ENCODE assay signal across 12 cellular contexts in the genomic region with DNA sequence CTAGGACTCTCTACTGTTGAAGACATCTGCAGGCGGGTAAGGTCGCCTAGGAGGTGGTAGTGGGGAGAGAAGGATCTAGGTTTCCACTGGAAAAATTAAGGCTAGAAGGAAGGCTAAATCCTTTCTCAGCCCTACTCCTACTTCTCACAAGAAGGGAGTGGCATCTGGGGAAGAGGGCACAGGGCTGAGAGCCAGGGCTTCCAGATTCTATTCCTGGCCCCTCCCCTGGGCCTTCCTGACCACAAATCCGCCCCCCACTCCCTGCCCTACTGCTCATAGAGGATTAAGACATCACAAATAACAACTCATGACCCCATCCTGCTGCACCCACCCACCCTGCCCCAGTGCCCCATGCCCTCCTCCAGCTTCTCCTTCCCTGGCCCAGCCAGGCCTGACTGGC. TPM values are rescaled to one million over a fixed set of nuclear protein-coding genes. Genes with fewer than 3 reads are reported as not detected.
A peak's percentile ranks its signal among the peaks of the same experiment; 100 is the strongest.
DNase-seq lines count a peak whose midpoint lies in the region; ATAC-seq, FAIRE-seq and TF ChIP-seq lines count a peak whose summit lies in the region.
"Had no signal": no experiment of that assay in that cellular context is flagged by ENCODE, and none has a peak within 500 bp of the region (broad histone marks: within the 10 kb centered on the region; RNA-seq: fewer than 3 reads in every experiment).

No MANE protein-coding gene starts in this region.

- H3K4me3 ChIP-seq in bronchial epithelial cell (ENCODE audit: low read depth, low read length) (peak overlapping the region; percentile 83), lung (peak overlapping the region; percentile 23), thyroid gland (replicated peaks in 1 of 3) (peak overlapping the region in 1 of 3 donors; percentile 60)

- peaks cover 12% of the 10 kb centered on the region for H3K36me3 ChIP-seq in bronchial epithelial cell (ENCODE audit: control insufficient read depth, insufficient read depth, low read length)
- H3K36me3 ChIP-seq in lung (ENCODE audit: control insufficient read depth in 2 of 2, insufficient read depth in 2 of 2, low read length in 2 of 2), result peaks cover 0 to 13% of the 10 kb centered on the region in 2 donors
- peaks cover 0 to 10% of the 10 kb centered on the region in 2 donors for H3K36me3 ChIP-seq in thyroid gland

- H3K27me3 Mint-ChIP-seq in natural killer cell (ENCODE audit: low read depth in 2 of 2), result peaks cover 20 to 24% of the 10 kb centered on the region in 2 donors

- H3K27me3 ChIP-seq in bronchial epithelial cell (ENCODE audit: control insufficient read depth, insufficient read depth, low read length), result no peaks in the 10 kb centered on the region
- H3K27me3 ChIP-seq in lung (ENCODE audit: control insufficient read depth, insufficient read depth), result no peaks in the 10 kb centered on the region
- H3K27me3 ChIP-seq in thyroid gland, result no peaks in the 10 kb centered on the region

- DNase-seq in SIG-M5 treated with dmso at 0.1 percent for 504 hours (lab: John Stamatoyannopoulos, UW; ENCODE audit: unreplicated experiment) (peak; percentile 22), SIG-M5 (lab: John Stamatoyannopoulos, UW) (no peak), bronchial epithelial cell (ENCODE audit: low read depth) (peak; percentile 76), lung (ENCODE audit: low spot score) (no peak), thyroid gland (no peak), ecto neural progenitor cell (ENCODE audit: low spot score) (no peak), erythroblast (lab: John Stamatoyannopoulos, UW) (no peak), natural killer cell (no peak)
- DNase-seq: 8988T; activated CD8-positive, alpha-beta memory T cell treated with anti-CD3 and anti-CD28 coated beads, Interleukin-2, amount 50 U/mL, for 4 hours; effector CD8-positive, alpha-beta T cell had no signal

- H3K27ac ChIP-seq in lung (ENCODE audit: low read depth in 1 of 2, low read length in 1 of 2) (peak overlapping the region in 1 of 2 donors; percentile 79), thyroid gland (peak overlapping the region in 2 of 3 donors; percentile 47 to 74)

- H3K36me3 Mint-ChIP-seq in natural killer cell, result no peaks in the 10 kb centered on the region

- no peak for ATAC-seq in lung (ENCODE audit: insufficient read depth, low FRiP score)
- ATAC-seq in natural killer cell, result no peak

- intact Hi-C loops in thyroid gland (cut with DNase I) (no loop called here), natural killer cell (cut with micrococcal nuclease) (no loop called here)

- peak; percentile 32 for FAIRE-seq in bronchial epithelial cell (lab: Jason Lieb, UNC)

- H3K4me1 ChIP-seq in lung (ENCODE audit: control insufficient read depth in 2 of 2, insufficient read depth in 2 of 2, low read length in 2 of 2) (peaks cover 0 to 32% of the 10 kb centered on the region in 2 donors), thyroid gland (peaks cover 0 to 42% of the 10 kb centered on the region in 2 donors)

- H3K9me3 ChIP-seq in lung (ENCODE audit: control insufficient read depth in 2 of 2, insufficient read depth in 1 of 2, low read length in 1 of 2) (no peaks in the 10 kb centered on the region), thyroid gland (no peaks in the 10 kb centered on the region)

- H3K27ac Mint-ChIP-seq in natural killer cell, result no peak overlapping the region

- 77 to 84% methylated on average over 3 of the region's 3 CpGs for WGBS in lung, 2 donors
- 85 to 89% methylated on average over 3 of the region's 3 CpGs for WGBS in thyroid gland, 2 donors

- H3K9me3 Mint-ChIP-seq in natural killer cell, result no peaks in the 10 kb centered on the region

- TF ChIP-seq POLR2A in thyroid gland (IDR thresholded peaks at IDR 0.05), result no peak
- no peak for TF ChIP-seq POLR2A in erythroblast (IDR thresholded peaks at IDR 0.05; ENCODE audit: low read length)

- no peak for TF ChIP-seq CTCF in bronchial epithelial cell (IDR thresholded peaks at IDR 0.05; ENCODE audit: insufficient read depth, low read length, severe bottlenecking)
- no peak for TF ChIP-seq CTCF in lung (IDR thresholded peaks at IDR 0.05; ENCODE audit: control extremely low read depth, extremely low read depth)
- no peak for TF ChIP-seq CTCF in thyroid gland (IDR thresholded peaks at IDR 0.05)
- no peak for TF ChIP-seq CTCF in natural killer cell (IDR thresholded peaks at IDR 0.05)

- H3K4me3 Mint-ChIP-seq in natural killer cell, result no peak overlapping the region

- H3K4me1 Mint-ChIP-seq in natural killer cell, result peaks cover 0 to 5% of the 10 kb centered on the region in 2 donors

RNA-seq across cellular contexts. Expression of gene PHLDA3, which starts 2.5 kb away (rescaled TPM):
- total RNA-seq in bronchial epithelial cell, result 118 and 190 TPM in 2 replicates
- total RNA-seq in lung, result 10 to 100 TPM; 12.8 to 73.2 TPM
- 10 to 100 TPM; 25.9 to 51.8 TPM for polyA plus RNA-seq in lung
- total RNA-seq in thyroid gland, result 10 to 100 TPM; 17.2 to 33.3 (median 21.6) TPM
- total RNA-seq in natural killer cell, result 1 to 10 TPM in 2 of 3 donors, under 1 TPM in 1; 0.63 to 1.7 (median 1.1) TPM

RNA-seq across cellular contexts. Expression of gene CSRP1, which starts 40.4 kb away (rescaled TPM):
- total RNA-seq in bronchial epithelial cell (257 and 258 TPM in 2 replicates), lung (100 to 1,000 TPM; 223 to 278 TPM), thyroid gland (100 to 1,000 TPM; 285 to 835 (median 454) TPM), natural killer cell (10 to 100 TPM; 36.9 to 48.4 (median 44.1) TPM)
- 100 to 1,000 TPM; 143 to 230 TPM for polyA plus RNA-seq in lung

RNA-seq across cellular contexts. Expression of gene TNNI1, which starts 45.0 kb away (rescaled TPM):
- total RNA-seq in bronchial epithelial cell (under 0.01 TPM in 1 of 2 replicates, not detected in the other), lung (under 1 TPM; 0.06 to 0.88 TPM), thyroid gland (not detected), natural killer cell (under 1 TPM in 1 of 3 donors, not detected in 2; 0.08 TPM)
- under 1 TPM; 0.11 to 0.63 TPM for polyA plus RNA-seq in lung
- total RNA-seq: pulmonary artery endothelial cell had no signal

Comparison
In these comparisons a context has a peak if more than half of its experiments do, and no peak if none do; other contexts are left out.
1. DNase-seq: peak in SIG-M5 treated with dmso at 0.1 percent for 504 hours (single experiment) and bronchial epithelial cell (single experiment); none in SIG-M5 (single experiment), lung (single experiment), thyroid gland (0 of 2), ecto neural progenitor cell (single experiment), erythroblast (0 of 2) and natural killer cell (single experiment).
2. RNA of gene PHLDA3, which starts 2.5 kb away (total RNA-seq): 118 to 190 TPM in bronchial epithelial cell, 12.8 to 73.2 TPM in lung and 17.2 to 33.3 TPM in thyroid gland; 0.63 to 1.7 TPM in natural killer cell; every median in the first group is over 4 times any median in the second.